18 cellular contexts compared by ENCODE assay signal in the genomic region with DNA sequence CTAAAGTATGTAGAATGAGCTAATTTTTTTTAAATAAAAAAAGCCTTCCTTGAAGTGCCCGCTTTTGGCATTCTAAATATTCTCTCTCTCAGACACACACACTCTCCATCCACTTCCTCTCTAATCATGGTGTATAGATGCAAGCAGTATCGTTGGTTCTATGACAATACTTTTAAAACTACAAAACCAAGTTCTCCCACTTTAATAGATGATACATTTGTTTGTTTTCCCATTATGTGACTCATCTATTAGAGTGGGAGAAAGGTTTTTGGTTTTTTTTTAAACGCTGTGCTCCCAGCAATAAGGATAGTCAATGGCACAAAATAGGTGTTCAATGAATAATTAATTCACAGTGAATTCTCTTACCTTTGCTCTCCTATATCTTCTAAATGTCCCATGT. TPM values are rescaled to one million over a fixed set of nuclear protein-coding genes. Genes with fewer than 3 reads are reported as not detected.
DNase-seq lines count a peak whose midpoint lies in the region; ATAC-seq and TF ChIP-seq lines count a peak whose summit lies in the region.
"Had no signal": no experiment of that assay in that cellular context is flagged by ENCODE, and none has a peak within 500 bp of the region (broad histone marks: within the 10 kb centered on the region; RNA-seq: fewer than 3 reads in every experiment).

No MANE protein-coding gene starts in this region.

- H3K4me1 ChIP-seq in RWPE2 (ENCODE audit: insufficient read depth, poor library complexity, severe bottlenecking): peaks cover 2% of the 10 kb centered on the region
- peaks cover 5% of the 10 kb centered on the region for H3K4me1 ChIP-seq in osteoblast (ENCODE audit: insufficient read depth, low read length)
- H3K4me1 ChIP-seq: BE2C had no signal

- H3K79me2 ChIP-seq in osteoblast (ENCODE audit: insufficient read depth, low read length): no peaks in the 10 kb centered on the region

- no peak overlapping the region for H3K4me2 ChIP-seq in osteoblast (ENCODE audit: insufficient read depth, low read length)
- H3K4me2 ChIP-seq: KMS-11 had no signal

- H3K36me3 ChIP-seq in RWPE2 (ENCODE audit: low read depth) (no peaks in the 10 kb centered on the region), osteoblast (ENCODE audit: insufficient read depth, low read length) (no peaks in the 10 kb centered on the region)
- H3K36me3 ChIP-seq: BE2C had no signal

- ATAC-seq in RWPE2 (ENCODE audit: low read depth): peak; percentile 27; the same call in 1 of the 3 replicates

- H3K4me3 ChIP-seq in RWPE2 (ENCODE audit: severe bottlenecking) (no peak overlapping the region), osteoblast (ENCODE audit: insufficient read depth, low read length) (no peak overlapping the region)

- H3K9me3 ChIP-seq in RWPE2 (ENCODE audit: severe bottlenecking) (no peaks in the 10 kb centered on the region), osteoblast (ENCODE audit: low read depth, low read length) (no peaks in the 10 kb centered on the region)
- H3K9me3 ChIP-seq: BE2C had no signal

- no peak for TF ChIP-seq CTCF in RWPE2 (IDR thresholded peaks at IDR 0.05; ENCODE audit: poor library complexity, severe bottlenecking)
- no peak for TF ChIP-seq CTCF in osteoblast (IDR thresholded peaks at IDR 0.05; ENCODE audit: extremely low read depth, low read depth, low read length)

- DNase-seq in DMS53 (lab: John Stamatoyannopoulos, UW) (peak; percentile 59), HT-29 (ENCODE audit: low spot score) (peak; percentile 15), RWPE2 (ENCODE audit: low spot score) (no peak), osteoblast (ENCODE audit: insufficient read length, low spot score, missing footprints) (peak; percentile 39), NCI-H1092 (lab: John Stamatoyannopoulos, UW) (no peak)
- DNase-seq in activated CD8-positive, alpha-beta memory T cell treated with anti-CD3 and anti-CD28 coated beads, Interleukin-2, amount 50 U/mL, for 48 hours: no peak
- DNase-seq in stimulated activated CD4-positive, alpha-beta T cell treated with anti-CD3 and anti-CD28 coated beads, Interleukin-4, amount 100 ng/mL, for 1 hour: no peak
- DNase-seq: BE2C, DMS 273 treated with DMSO at 0.1 percent for 48 hours, NCI-H1105 treated with DMSO at 0.1 percent for 48 hours, NCI-H1694, NCI-H2081, NCI-H2171, NCI-H524 treated with DMSO at 0.1 percent for 48 hours, NCI-H82, Right ventricle myocardium superior had no signal

- H3K27me3 ChIP-seq in RWPE2 (ENCODE audit: insufficient read depth, poor library complexity, severe bottlenecking): no peaks in the 10 kb centered on the region
- H3K27me3 ChIP-seq in osteoblast (ENCODE audit: insufficient read depth, low read length): no peaks in the 10 kb centered on the region

- H3K27ac ChIP-seq in RWPE2 (ENCODE audit: poor library complexity, severe bottlenecking): no peak overlapping the region
- no peak overlapping the region for H3K27ac ChIP-seq in osteoblast (ENCODE audit: low read depth, low read length)
- H3K27ac ChIP-seq: HL-60, KMS-11 had no signal

- no peak overlapping the region for H2AFZ ChIP-seq in osteoblast (ENCODE audit: low read length)

- no peaks in the 10 kb centered on the region for H4K20me1 ChIP-seq in osteoblast (ENCODE audit: insufficient read depth, low read length)

RNA-seq across cellular contexts. Expression of a gene that starts 44.6 kb away (rescaled TPM):
- total RNA-seq in HT-29 (2014; rRNA removed; shearing (Covaris generic)): 1.1 and 1.6 TPM in 2 replicates
- total RNA-seq in osteoblast: 12.7 and 16.2 TPM in 2 replicates

Comparison
In these comparisons a context has a peak if more than half of its experiments do, and no peak if none do; other contexts are left out.
1. DNase-seq: peak in DMS53 (single experiment), HT-29 (single experiment) and osteoblast (single experiment); none in RWPE2 (single experiment), NCI-H1092 (single experiment), activated CD8-positive, alpha-beta memory T cell treated with anti-CD3 and anti-CD28 coated beads, Interleukin-2, amount 50 U/mL, for 48 hours (single experiment) and stimulated activated CD4-positive, alpha-beta T cell treated with anti-CD3 and anti-CD28 coated beads, Interleukin-4, amount 100 ng/mL, for 1 hour (single experiment).